ENCODE assay signal across 15 cellular contexts in genomic region chr3:29385056-29385455, GRCh38.
DNase-seq lines count a peak whose midpoint lies in the region; ATAC-seq and TF ChIP-seq lines count a peak whose summit lies in the region.
"Had no signal": no experiment of that assay in that cellular context is flagged by ENCODE, and none has a peak within 500 bp of the region (broad histone marks: within the 10 kb centered on the region; RNA-seq: fewer than 3 reads in every experiment).

No MANE protein-coding gene starts in this region.

- no peaks in the 10 kb centered on the region for H3K36me3 ChIP-seq in WERI-Rb-1
- peaks cover 0 to 14% (median 0%) of the 10 kb centered on the region in 9 donors for H3K36me3 ChIP-seq in heart left ventricle
- H3K36me3 ChIP-seq: BLaER1 treated with 17β-estradiol and CSF1 and Interleukin-3, amounts not matched to agents 10 nM and 100 nM had no signal

- WGBS in heart left ventricle, 4 donors, result 64 to 83% (median 76%) methylated on average over 3 of the region's 3 CpGs

- peaks cover 3 to 22% (median 12%) of the 10 kb centered on the region in 6 donors for H3K9me3 Mint-ChIP-seq in immature natural killer cell

- H3K27me3 ChIP-seq in WERI-Rb-1 (ENCODE audit: insufficient read depth, low read depth, severe bottlenecking), result no peaks in the 10 kb centered on the region
- no peaks in the 10 kb centered on the region for H3K27me3 ChIP-seq in heart left ventricle
- H3K27me3 ChIP-seq: BLaER1 treated with 17β-estradiol and CSF1 and Interleukin-3, amounts not matched to agents 10 nM and 100 nM had no signal

- H3K4me3 Mint-ChIP-seq in immature natural killer cell, result no peak overlapping the region
- H3K4me3 Mint-ChIP-seq: activated T-cell treated with anti-CD3 and anti-CD28 coated beads, Interleukin-2, amount 50 U/mL, for 72 hours had no signal

- ATAC-seq in heart left ventricle, result peak in 2 of 4 donors; percentile 31 to 63
- ATAC-seq: activated T-cell treated with anti-CD3 and anti-CD28 coated beads, Interleukin-2, amount 50 U/mL, for 72 hours had no signal

- DNase-seq in GM04503 (ENCODE audit: low read depth) (peak; percentile 29), WERI-Rb-1 (peak; percentile 46), heart left ventricle (no peak), retinal pigment epithelial cell (ENCODE audit: low read depth) (peak; percentile 87), immature natural killer cell (no peak), HCEC 1CT (no peak), NCI-H1105 treated with DMSO at 0.1 percent for 48 hours (lab: John Stamatoyannopoulos, UW) (no peak)
- no peak for DNase-seq in stimulated activated naive CD4-positive, alpha-beta T cell (lab: John Stamatoyannopoulos, UW)
- DNase-seq: activated T-cell treated with anti-CD3 and anti-CD28 coated beads, Interleukin-2, amount 50 U/mL, for 72 hours; GF-D8; H7; Karpas-422; RPMI8226; stimulated activated naive CD4-positive, alpha-beta T cell treated with Interleukin-2 at 50 U/mL for 16 hours had no signal

- peaks cover 0 to 55% (median 11%) of the 10 kb centered on the region in 12 donors for H3K4me1 ChIP-seq in heart left ventricle

- no peaks in the 10 kb centered on the region for H3K27me3 Mint-ChIP-seq in immature natural killer cell (ENCODE audit: low read depth in 3 of 3)

- intact Hi-C loops in heart left ventricle (cut with DNase I), result loop anchor here in 1 of 10 donors (10.0 kb wide), 1 partner anchor 100 kb away; the partner anchor contains the start of gene RBMS3

- no peaks in the 10 kb centered on the region for H3K4me1 Mint-ChIP-seq in immature natural killer cell

- TF ChIP-seq CTCF in WERI-Rb-1 (IDR thresholded peaks at IDR 0.05; ENCODE audit: low read depth, low read length), result no peak
- TF ChIP-seq CTCF in heart left ventricle (IDR thresholded peaks at IDR 0.05), result no peak
- no peak for TF ChIP-seq CTCF in retinal pigment epithelial cell (conservative IDR thresholded peaks at IDR 0.05; ENCODE audit: low read depth, low read length)

- no peak overlapping the region for H3K27ac Mint-ChIP-seq in immature natural killer cell
- H3K27ac Mint-ChIP-seq: activated T-cell treated with anti-CD3 and anti-CD28 coated beads, Interleukin-2, amount 50 U/mL, for 72 hours had no signal

- H3K9me3 ChIP-seq in WERI-Rb-1 (ENCODE audit: severe bottlenecking) (no peaks in the 10 kb centered on the region), heart left ventricle (peaks cover 0 to 11% (median 0%) of the 10 kb centered on the region in 12 donors)
- H3K9me3 ChIP-seq: BLaER1 treated with 17β-estradiol and CSF1 and Interleukin-3, amounts not matched to agents 10 nM and 100 nM had no signal

- no peak for TF ChIP-seq POLR2A in heart left ventricle (IDR thresholded peaks at IDR 0.05)

- no peaks in the 10 kb centered on the region for H3K36me3 Mint-ChIP-seq in immature natural killer cell

- H3K4me3 ChIP-seq in WERI-Rb-1 (ENCODE audit: low read depth, low read length) (no peak overlapping the region), heart left ventricle (no peak overlapping the region), retinal pigment epithelial cell (ENCODE audit: low read length) (no peak overlapping the region)
- H3K4me3 ChIP-seq: BLaER1 treated with 17β-estradiol and CSF1 and Interleukin-3, amounts not matched to agents 10 nM and 100 nM had no signal

- H3K27ac ChIP-seq in WERI-Rb-1, result no peak overlapping the region
- H3K27ac ChIP-seq in heart left ventricle, result peak overlapping the region in 8 of 12 donors; percentile 20 to 61 (median 40)
- H3K27ac ChIP-seq: BLaER1 treated with 17β-estradiol and CSF1 and Interleukin-3, amounts not matched to agents 10 nM and 100 nM had no signal

Comparison
In these comparisons a context has a peak if more than half of its experiments do, and no peak if none do; other contexts are left out.
1. DNase-seq: peak in GM04503 (single experiment), WERI-Rb-1 (single experiment) and retinal pigment epithelial cell (single experiment); none in heart left ventricle (0 of 5), immature natural killer cell (0 of 3), HCEC 1CT (single experiment), NCI-H1105 treated with DMSO at 0.1 percent for 48 hours (single experiment) and stimulated activated naive CD4-positive, alpha-beta T cell (0 of 6).